ENCODE assay signal across 14 cellular contexts in genomic region chr7:37349979-37350590, GRCh38.
DNase-seq lines count a peak whose midpoint lies in the region; ATAC-seq and TF ChIP-seq lines count a peak whose summit lies in the region.
"Had no signal": no experiment of that assay in that cellular context is flagged by ENCODE, and none has a peak within 500 bp of the region (broad histone marks: within the 10 kb centered on the region; RNA-seq: fewer than 3 reads in every experiment).

No MANE protein-coding gene starts in this region.

- no peak overlapping the region for H3K27ac Mint-ChIP-seq in stimulated activated naive CD8-positive, alpha-beta T cell treated with anti-CD3 and anti-CD28 coated beads, Interleukin-15, amount 100 ng/mL, for 72 hours

- H3K27me3 Mint-ChIP-seq in stimulated activated naive CD8-positive, alpha-beta T cell treated with anti-CD3 and anti-CD28 coated beads, Interleukin-15, amount 100 ng/mL, for 72 hours = no peaks in the 10 kb centered on the region

- H3K27ac ChIP-seq in KOPT-K1 (ENCODE audit: low read depth, low read length, poor library complexity, severe bottlenecking) (peak overlapping the region; percentile 11), coronary artery (peak overlapping the region; percentile 25 to 47), upper lobe of right lung (peak overlapping the region; percentile 19)

- H3K36me3 ChIP-seq in KOPT-K1 (ENCODE audit: insufficient read depth, low read length) (no peaks in the 10 kb centered on the region; the same call in 1 of the 2 replicates), upper lobe of right lung (no peaks in the 10 kb centered on the region)
- H3K36me3 ChIP-seq: adrenal gland had no signal

- H3K27me3 ChIP-seq in upper lobe of right lung = no peaks in the 10 kb centered on the region
- H3K27me3 ChIP-seq: adrenal gland had no signal

- no peak for DNase-seq in stimulated activated naive CD8-positive, alpha-beta T cell treated with anti-CD3 and anti-CD28 coated beads, Interleukin-15, amount 100 ng/mL, for 72 hours
- no peak for DNase-seq in stimulated activated naive CD8-positive, alpha-beta T cell treated with anti-CD3 and anti-CD28 coated beads, Interleukin-15, Interleukin-2, amounts not matched to agents 100 U/mL and 50 U/mL, for 24 hours
- DNase-seq in coronary artery (ENCODE audit: low spot score) (no peak), upper lobe of right lung (no peak), DMS79 treated with DMSO at 0.1 percent for 48 hours (lab: John Stamatoyannopoulos, UW) (no peak), NCI-H2227 treated with DMSO at 0.1 percent for 48 hours (lab: John Stamatoyannopoulos, UW) (no peak), NCI-H1417 treated with DMSO at 0.1 percent for 48 hours (lab: John Stamatoyannopoulos, UW) (no peak)
- DNase-seq: effector CD4-positive, alpha-beta T cell; glutamatergic neuron; NCI-H2171 treated with DMSO at 0.1 percent for 48 hours; SIG-M5; stimulated activated CD4-positive, alpha-beta T cell treated with anti-CD3 and anti-CD28 coated beads, Interleukin-4, amount 100 ng/mL, for 4 hours had no signal

- H3K4me1 ChIP-seq in upper lobe of right lung = peaks cover 40% of the 10 kb centered on the region

- peak overlapping the region; percentile 9 to 41 for H3K4me3 Mint-ChIP-seq in stimulated activated naive CD8-positive, alpha-beta T cell treated with anti-CD3 and anti-CD28 coated beads, Interleukin-15, amount 100 ng/mL, for 72 hours

- peaks cover 85% of the 10 kb centered on the region for H3K4me1 Mint-ChIP-seq in stimulated activated naive CD8-positive, alpha-beta T cell treated with anti-CD3 and anti-CD28 coated beads, Interleukin-15, amount 100 ng/mL, for 72 hours

- peaks cover 0 to 3% of the 10 kb centered on the region in 2 donors for H3K9me3 Mint-ChIP-seq in stimulated activated naive CD8-positive, alpha-beta T cell treated with anti-CD3 and anti-CD28 coated beads, Interleukin-15, amount 100 ng/mL, for 72 hours

- ATAC-seq in stimulated activated naive CD8-positive, alpha-beta T cell treated with anti-CD3 and anti-CD28 coated beads, Interleukin-15, amount 100 ng/mL, for 72 hours = no peak
- no peak for ATAC-seq in stimulated activated naive CD8-positive, alpha-beta T cell treated with anti-CD3 and anti-CD28 coated beads, Interleukin-15, Interleukin-2, amounts not matched to agents 100 U/mL and 50 U/mL, for 24 hours
- peak; percentile 31 for ATAC-seq in upper lobe of right lung

- TF ChIP-seq CTCF in coronary artery (IDR thresholded peaks at IDR 0.05) (no peak), upper lobe of right lung (IDR thresholded peaks at IDR 0.05) (no peak)

- H3K4me3 ChIP-seq in coronary artery (no peak overlapping the region), upper lobe of right lung (no peak overlapping the region)

- intact Hi-C loops in upper lobe of right lung (cut with DNase I) = no loop called here

- H3K9me3 ChIP-seq in KOPT-K1 (ENCODE audit: insufficient read depth, low read length, poor library complexity, severe bottlenecking) = no peaks in the 10 kb centered on the region
- H3K9me3 ChIP-seq in upper lobe of right lung = no peaks in the 10 kb centered on the region
- H3K9me3 ChIP-seq: adrenal gland had no signal
